ENCODE assay signal across 9 cellular contexts in the genomic region with DNA sequence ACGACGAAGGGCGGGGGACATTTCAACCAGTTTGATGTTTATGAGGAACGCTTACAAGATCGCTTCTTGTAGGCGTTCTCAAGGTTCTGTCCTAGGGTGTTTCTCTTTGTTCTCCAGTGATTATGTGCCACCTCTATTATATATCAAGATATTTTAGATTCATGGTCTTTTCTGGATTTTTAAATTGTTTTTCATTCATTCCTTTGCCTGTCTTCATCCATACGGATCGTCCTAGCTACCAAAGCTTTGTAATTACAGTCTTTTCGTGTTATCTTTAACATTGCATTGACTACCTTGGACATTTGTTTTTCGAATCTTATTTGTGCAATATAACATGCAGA. TPM values are rescaled to one million over a fixed set of nuclear protein-coding genes. Genes with fewer than 3 reads are reported as not detected.
DNase-seq lines count a peak whose midpoint lies in the region; ATAC-seq and TF ChIP-seq lines count a peak whose summit lies in the region.
"Had no signal": no experiment of that assay in that cellular context is flagged by ENCODE, and none has a peak within 500 bp of the region (broad histone marks: within the 10 kb centered on the region; RNA-seq: fewer than 3 reads in every experiment).

No MANE protein-coding gene starts in this region.

- ATAC-seq in gastrocnemius medialis (no peak), GM19395 (IDR thresholded peaks at IDR 0.05; ENCODE audit: unreplicated experiment) (no peak), HG03521 (IDR thresholded peaks at IDR 0.05; ENCODE audit: unreplicated experiment) (no peak)

- no peaks in the 10 kb centered on the region for H4K20me1 ChIP-seq in GM23248 (ENCODE audit: insufficient read depth)

- H3K27ac ChIP-seq in GM23248 (no peak overlapping the region), SJSA1 (no peak overlapping the region), esophagus (ENCODE audit: low read depth in 2 of 2, low read length in 1 of 2) (no peak overlapping the region), gastrocnemius medialis (peak overlapping the region in 3 of 4 donors; percentile 87 to 96 (median 93))

- peak overlapping the region; percentile 26; the same call in 1 of the 2 replicates for H3K9ac ChIP-seq in GM23248

- H3K4me1 ChIP-seq in GM23248 (ENCODE audit: insufficient read depth) (peaks cover 8% of the 10 kb centered on the region), SJSA1 (replicated peaks) (peaks cover 5% of the 10 kb centered on the region), esophagus (ENCODE audit: control insufficient read depth in 2 of 2, insufficient read depth in 2 of 2, low read length in 1 of 2) (no peaks in the 10 kb centered on the region), gastrocnemius medialis (peaks cover 17 to 25% of the 10 kb centered on the region in 2 donors)

- TF ChIP-seq CTCF in gastrocnemius medialis (IDR thresholded peaks at IDR 0.05 in 4 of 5, conservative IDR thresholded peaks at IDR 0.05 in 1 of 5), result peak in 1 of 5 experiments; percentile 2

- peak overlapping the region; percentile 87 for H2AFZ ChIP-seq in GM23248

- H3K36me3 ChIP-seq in GM23248 (ENCODE audit: low read depth) (no peaks in the 10 kb centered on the region), SJSA1 (peaks cover 12% of the 10 kb centered on the region), esophagus (ENCODE audit: control insufficient read depth in 2 of 2, insufficient read depth in 2 of 2, low read length in 1 of 2) (no peaks in the 10 kb centered on the region), gastrocnemius medialis (no peaks in the 10 kb centered on the region)

- H3K79me2 ChIP-seq in GM23248 (ENCODE audit: insufficient read depth), result peaks cover 24% of the 10 kb centered on the region

- H3K27me3 ChIP-seq in GM23248 (replicated peaks; ENCODE audit: insufficient read depth) (no peaks in the 10 kb centered on the region), SJSA1 (replicated peaks) (no peaks in the 10 kb centered on the region), esophagus (ENCODE audit: control insufficient read depth in 1 of 2, insufficient read depth in 2 of 2, low read length in 2 of 2) (peaks cover 0 to 2% of the 10 kb centered on the region in 2 donors), gastrocnemius medialis (no peaks in the 10 kb centered on the region)

- in situ Hi-C loops in GM23248 (cut with MboI) (no loop called here), gastrocnemius medialis (cut with MboI; ENCODE audit: low sequenced_read_pairs in 4 of 4) (loop anchor here in 3 of 4 donors (25.0 kb wide), 4 partner anchors 103 to 428 kb away; a partner anchor contains a TSS)

- TF ChIP-seq POLR2A in gastrocnemius medialis (IDR thresholded peaks at IDR 0.05), result no peak

- H3K4me3 ChIP-seq in GM23248 (peak overlapping the region; percentile 89), SJSA1 (peak overlapping the region; percentile 91), esophagus (ENCODE audit: low read depth in 1 of 2, low read length in 2 of 2) (peak overlapping the region; percentile 84 to 94), gastrocnemius medialis (peak overlapping the region in 3 of 4 donors; percentile 69 to 95 (median 87))

- H3K9me3 ChIP-seq in GM23248 (ENCODE audit: low read depth), result no peaks in the 10 kb centered on the region
- no peaks in the 10 kb centered on the region for H3K9me3 ChIP-seq in SJSA1 (replicated peaks)
- H3K9me3 ChIP-seq in esophagus (ENCODE audit: control insufficient read depth in 2 of 2, insufficient read depth in 1 of 2, low read depth in 1 of 2, low read length in 1 of 2), result no peaks in the 10 kb centered on the region
- H3K9me3 ChIP-seq in gastrocnemius medialis, result no peaks in the 10 kb centered on the region

- intact Hi-C loops in gastrocnemius medialis (cut with DNase I; ENCODE audit: low total_unique reads), result loop anchor here (10.0 kb wide), 1 partner anchor 304 kb away; a partner anchor contains a TSS

- DNase-seq in GM23248 (no peak), SJSA1 (ENCODE audit: low read depth in 1 of 2, low spot score in 2 of 2) (no peak), gastrocnemius medialis (no peak), NCI-H2196 (lab: John Stamatoyannopoulos, UW; ENCODE audit: unreplicated experiment) (no peak), COLO668 (lab: John Stamatoyannopoulos, UW; ENCODE audit: unreplicated experiment) (no peak)

- peak overlapping the region; percentile 74 for H3K4me2 ChIP-seq in GM23248 (ENCODE audit: unreplicated experiment)

- 9% methylated on average over 10 of the region's 10 CpGs for WGBS in GM23248 (ENCODE audit: low coverage in 1 of 2, low lambda C conversion rate in 2 of 2, missing lambda C conversion rate in 2 of 2), 2 experiments
- WGBS in esophagus, 2 donors, result 6 to 7% methylated on average over 10 of the region's 10 CpGs

- H3K9me2 ChIP-seq in GM23248 (ENCODE audit: insufficient read depth), result no peaks in the 10 kb centered on the region

- peaks cover 7% of the 10 kb centered on the region; the same call in 1 of the 2 replicates for H3F3A ChIP-seq in GM23248 (ENCODE audit: insufficient read depth)

RNA-seq across cellular contexts. Expression of a gene that starts 0.3 kb away (rescaled TPM):
- 12.3 and 14.3 TPM in 2 replicates for total RNA-seq in GM23248 (2014; rRNA removed; shearing (Covaris generic))
- 14.9 and 16.3 TPM in 2 replicates for polyA plus RNA-seq in GM23248 (2016; fragmentation: Nextera tagmentation; extraction: Ambion mirVana)
- 16.9 and 22.7 TPM in 2 replicates for total RNA-seq in SJSA1 (2014; rRNA removed; shearing (Covaris generic))
- 10 to 100 TPM; 11.6 to 16.7 TPM for polyA plus RNA-seq in esophagus
- 10 to 100 TPM in 2 of 4 donors, 1 to 10 TPM in 2; 7.8 to 12.7 (median 9.4) TPM for total RNA-seq in gastrocnemius medialis

RNA-seq across cellular contexts. Expression of a gene that starts 7.7 kb away (rescaled TPM):
- total RNA-seq in GM23248 (2014; rRNA removed; shearing (Covaris generic)), result 3.4 and 3.9 TPM in 2 replicates
- polyA plus RNA-seq in GM23248 (2016; fragmentation: Nextera tagmentation; extraction: Ambion mirVana) (2.5 and 3.2 TPM in 2 replicates), esophagus (under 1 TPM; 0.57 to 0.80 TPM)
- 4.8 and 6.4 TPM in 2 replicates for total RNA-seq in SJSA1 (2014; rRNA removed; shearing (Covaris generic))
- 1 to 10 TPM in 3 of 4 donors, under 1 TPM in 1; 0.91 to 6.5 (median 1.2) TPM for total RNA-seq in gastrocnemius medialis

RNA-seq across cellular contexts. Expression of a gene that starts 25.4 kb away (rescaled TPM):
- total RNA-seq in GM23248 (2014; rRNA removed; shearing (Covaris generic)), result not detected in 2 replicates
- polyA plus RNA-seq in GM23248 (2016; fragmentation: Nextera tagmentation; extraction: Ambion mirVana), result not detected in 2 replicates
- not detected in 2 replicates for total RNA-seq in SJSA1 (2014; rRNA removed; shearing (Covaris generic))
- not detected for polyA plus RNA-seq in esophagus
- total RNA-seq in gastrocnemius medialis, result not detected
- total RNA-seq: left lobe of liver had no signal

RNA-seq across cellular contexts. Expression of a gene that starts 41.6 kb away (rescaled TPM):
- 2.1 TPM in 1 of 2 replicates, not detected in the other for total RNA-seq in GM23248 (2014; rRNA removed; shearing (Covaris generic))
- 0.74 and 1.2 TPM in 2 replicates for polyA plus RNA-seq in GM23248 (2016; fragmentation: Nextera tagmentation; extraction: Ambion mirVana)
- total RNA-seq in SJSA1 (2014; rRNA removed; shearing (Covaris generic)), result 0.03 and 0.05 TPM in 2 replicates
- polyA plus RNA-seq in esophagus, result under 1 TPM in 1 of 2 donors, not detected in 1; 0.04 TPM
- total RNA-seq in gastrocnemius medialis, result not detected
- total RNA-seq: left lobe of liver had no signal

RNA-seq across cellular contexts. Expression of a gene that starts 59.7 kb away (rescaled TPM):
- 66.7 and 70.8 TPM in 2 replicates for total RNA-seq in GM23248 (2014; rRNA removed; shearing (Covaris generic))
- polyA plus RNA-seq in GM23248 (2016; fragmentation: Nextera tagmentation; extraction: Ambion mirVana) (82.0 and 89.4 TPM in 2 replicates), esophagus (10 to 100 TPM; 42.3 to 42.4 TPM)
- 79.0 and 90.0 TPM in 2 replicates for total RNA-seq in SJSA1 (2014; rRNA removed; shearing (Covaris generic))
- 10 to 100 TPM; 66.9 to 97.6 (median 85.6) TPM for total RNA-seq in gastrocnemius medialis

Comparison
In these comparisons a context has a peak if more than half of its experiments do, and no peak if none do; other contexts are left out.
1. H3K27ac ChIP-seq: peak in gastrocnemius medialis (3 of 4); none in GM23248 (single experiment), SJSA1 (single experiment) and esophagus (0 of 2).
2. Peak in every context shown above with its lines, with median percentiles within 50 percentile points of each other: H3K4me3 ChIP-seq.